Comparison of ENCODE assay signal across 8 cellular contexts in genomic region chr1:7752512-7753417, GRCh38. TPM values are rescaled to one million over a fixed set of nuclear protein-coding genes. Genes with fewer than 3 reads are reported as not detected.
DNase-seq lines count a peak whose midpoint lies in the region; ATAC-seq, FAIRE-seq and TF ChIP-seq lines count a peak whose summit lies in the region.

No MANE protein-coding gene starts in this region.

- ATAC-seq in Right ventricle myocardium superior (ENCODE audit: poor library complexity): peak; percentile 79
- peak; percentile 76 for ATAC-seq in aorta (ENCODE audit: low FRiP score)
- ATAC-seq in GM21447 (IDR thresholded peaks at IDR 0.05; ENCODE audit: unreplicated experiment): no peak

- no peak for FAIRE-seq in D721Med (lab: Jason Lieb, UNC)

- H3K4me1 ChIP-seq in adipocyte (ENCODE audit: control insufficient read depth, insufficient read depth, low read length) (peaks cover 3% of the 10 kb centered on the region), ovary (ENCODE audit: insufficient read depth) (peaks cover 1% of the 10 kb centered on the region), aorta (ENCODE audit: control insufficient read depth in 1 of 2, insufficient read depth in 2 of 2, low read length in 2 of 2) (peaks cover 0 to 1% of the 10 kb centered on the region in 2 donors)

- intact Hi-C loops in Right ventricle myocardium superior (cut with DNase I): loop anchor here (1.0 to 5.0 kb wide), 2 partner anchors 35 to 85 kb away; no protein-coding TSS in a partner anchor
- intact Hi-C loops in ovary (cut with DNase I): loop anchor here in 3 of 4 donors (2.0 to 5.0 kb wide), 3 partner anchors 84 to 88 kb away; no protein-coding TSS in a partner anchor
- intact Hi-C loops in aorta (cut with DNase I): loop anchor here (1.0 kb wide), 1 partner anchor 84 kb away; no protein-coding TSS in a partner anchor

- in situ Hi-C loops in KBM-7 (cut with MboI; ENCODE audit: low pct_unique_long_range_greater_than_20kb, low sequenced_read_pairs): loop anchor here (10.0 kb wide), 1 partner anchor 78 kb away; no protein-coding TSS in a partner anchor

- DNase-seq in D721Med (ENCODE audit: insufficient read length, low spot score) (no peak), KBM-7 (peak; percentile 72), RPMI7951 (ENCODE audit: low read depth) (peak; percentile 66), adipocyte (ENCODE audit: low read depth) (peak; percentile 93), Right ventricle myocardium superior (peak; percentile 56), ovary (peak; percentile 56 to 75 (median 65)), aorta (peak in 1 of 2 donors; percentile 56)

- H3K4me3 ChIP-seq in adipocyte (ENCODE audit: low read length) (peak overlapping the region; percentile 73), ovary (peak overlapping the region; percentile 19), aorta (ENCODE audit: low read length in 2 of 2) (peak overlapping the region; percentile 53 to 64)

- H3K36me3 ChIP-seq in adipocyte (ENCODE audit: control insufficient read depth, insufficient read depth, low read length, severe bottlenecking): no peaks in the 10 kb centered on the region
- H3K36me3 ChIP-seq in ovary: no peaks in the 10 kb centered on the region
- H3K36me3 ChIP-seq in aorta (ENCODE audit: control insufficient read depth in 1 of 2, insufficient read depth in 2 of 2, low read length in 1 of 2): no peaks in the 10 kb centered on the region

- TF ChIP-seq CTCF in D721Med (IDR thresholded peaks at IDR 0.05; ENCODE audit: insufficient read depth, missing control alignments) (peak; percentile 80), ovary (IDR thresholded peaks at IDR 0.05) (peak; percentile 57 to 80 (median 59))

- peaks cover 10% of the 10 kb centered on the region for H3K27me3 ChIP-seq in adipocyte (replicated peaks; ENCODE audit: control insufficient read depth, insufficient read depth, low read length)
- H3K27me3 ChIP-seq in ovary: no peaks in the 10 kb centered on the region
- no peaks in the 10 kb centered on the region for H3K27me3 ChIP-seq in aorta (ENCODE audit: control insufficient read depth in 1 of 2, insufficient read depth in 2 of 2, low read length in 1 of 2)

- peak overlapping the region; percentile 66 for H3K9ac ChIP-seq in adipocyte (ENCODE audit: low read length)

- H3K9me3 ChIP-seq in adipocyte (ENCODE audit: control insufficient read depth, low read length): no peaks in the 10 kb centered on the region
- H3K9me3 ChIP-seq in ovary: no peaks in the 10 kb centered on the region
- no peaks in the 10 kb centered on the region for H3K9me3 ChIP-seq in aorta (ENCODE audit: control insufficient read depth, low read length)

- no peak for TF ChIP-seq POLR2A in ovary (IDR thresholded peaks at IDR 0.05)

- 18 to 24% (median 19%) methylated on average over 18 of the region's 18 CpGs for WGBS in ovary, 3 donors
- WGBS in aorta, 2 donors: 32% methylated on average over 18 of the region's 18 CpGs

- H3K27ac ChIP-seq in ovary (no peak overlapping the region), aorta (ENCODE audit: low read depth in 1 of 2, low read length in 2 of 2) (no peak overlapping the region)

- no peak for TF ChIP-seq EP300 in ovary (IDR thresholded peaks at IDR 0.05)

RNA-seq across cellular contexts. Expression of gene VAMP3, which starts 18.3 kb away (rescaled TPM):
- total RNA-seq in RPMI7951 (2014; rRNA removed; shearing (Covaris generic)): 140 and 167 TPM in 2 replicates
- total RNA-seq in Right ventricle myocardium superior: 60.3 TPM
- total RNA-seq in ovary: 100 to 1,000 TPM in 1 of 7 donors, 10 to 100 TPM in 6; 50.4 to 104 (median 93.5) TPM
- polyA plus RNA-seq in ovary: 100 to 1,000 TPM in 1 of 2 donors, 10 to 100 TPM in 1; 60.5 to 220 TPM
- total RNA-seq in aorta: 100 to 1,000 TPM; 107 to 112 TPM
- polyA plus RNA-seq in aorta: 100 to 1,000 TPM in 1 of 2 donors, 10 to 100 TPM in 1; 95.8 to 141 TPM

RNA-seq across cellular contexts. Expression of gene PER3, which starts 31.3 kb away (rescaled TPM):
- total RNA-seq in RPMI7951 (2014; rRNA removed; shearing (Covaris generic)): 11.8 and 14.9 TPM in 2 replicates
- 14.8 TPM for total RNA-seq in Right ventricle myocardium superior
- total RNA-seq in ovary: 10 to 100 TPM; 11.9 to 49.8 (median 32.6) TPM
- polyA plus RNA-seq in ovary: 10 to 100 TPM; 17.7 to 18.1 TPM
- total RNA-seq in aorta: 10 to 100 TPM in 1 of 2 donors, 1 to 10 TPM in 1; 8.9 to 49.0 TPM
- polyA plus RNA-seq in aorta: 10 to 100 TPM in 1 of 2 donors, 1 to 10 TPM in 1; 4.4 to 21.2 TPM

Comparison
In these comparisons a context has a peak if more than half of its experiments do, and no peak if none do; other contexts are left out.
1. H3K4me3 ChIP-seq: peak in every context shown above with its lines; median percentile 73 in adipocyte; 58 in aorta; 19 in ovary.